ENCODE assay signal across 34 cellular contexts in the genomic region with DNA sequence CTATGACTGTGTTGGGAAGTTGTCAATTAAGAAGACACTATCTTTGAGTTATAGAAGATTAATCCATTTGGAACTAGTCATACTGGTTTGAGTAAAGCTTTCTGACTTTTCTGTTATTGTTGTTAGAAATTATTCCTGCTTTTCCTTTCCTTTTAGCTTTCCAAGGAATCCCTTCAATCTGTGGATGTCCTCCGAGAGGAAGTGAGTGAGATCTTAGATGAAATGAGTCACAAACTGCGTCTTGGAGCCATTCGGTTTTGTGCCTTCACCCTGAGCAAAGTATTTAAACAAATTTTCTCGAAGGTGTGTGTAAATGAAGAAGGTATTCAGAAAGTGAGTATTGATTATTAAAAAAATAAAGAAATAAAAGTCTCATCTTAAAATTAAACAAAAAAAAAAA.
"Had no signal": no experiment of that assay in that cellular context is flagged by ENCODE, and none has a peak within 500 bp of the region (broad histone marks: within the 10 kb centered on the region; RNA-seq: fewer than 3 reads in every experiment).

No MANE protein-coding gene starts in this region.

- H3K4me3 ChIP-seq: MG63 had no signal

- H3K9me3 ChIP-seq: MG63 had no signal

- H3K27me3 ChIP-seq: MG63 had no signal

- H3K27ac ChIP-seq: KMS-11 had no signal

- DNase-seq: Karpas-422, Kasumi-1, MG63, MM.1S, MV-4-11, NCI-H1048, NCI-H1092, NCI-H1092 treated with DMSO at 0.1 percent for 48 hours, NCI-H1105, NCI-H1105 treated with DMSO at 0.1 percent for 48 hours, NCI-H1417, NCI-H1417 treated with DMSO at 0.1 percent for 48 hours, NCI-H1436, NCI-H1436 treated with DMSO at 0.1 percent for 48 hours, NCI-H146, NCI-H1694, NCI-H1694 treated with DMSO at 0.1 percent for 48 hours, NCI-H187, NCI-H187 treated with DMSO at 0.1 percent for 48 hours, NCI-H1930, NCI-H2029, NCI-H2029 treated with DMSO at 0.1 percent for 48 hours, NCI-H2081, NCI-H2081 treated with DMSO at 0.1 percent for 48 hours, NCI-H2107, NCI-H2171, NCI-H2171 treated with DMSO at 0.1 percent for 48 hours, NCI-H2227 treated with DMSO at 0.1 percent for 48 hours, NCI-H226, NCI-H345, NCI-H446, NCI-H446 treated with DMSO at 0.1 percent for 48 hours, NCI-H510A had no signal

- H3K9ac ChIP-seq: KMS-11 had no signal

- H3K4me2 ChIP-seq: KMS-11 had no signal
